In genomic region chr6:149734915-149735314, GRCh38 we compare ENCODE assay signal across 2 cellular contexts.
TF ChIP-seq lines count a peak whose summit lies in the region.

No MANE protein-coding gene starts in this region.

TF ChIP-seq in HepG2, 621 proteins besides CTCF, POLR2A, EP300 and RAD21:
- TF ChIP-seq ZNF121 (CRISPR knock-in tag; IDR thresholded peaks at IDR 0.05) (peak; percentile 89), EZH2 (conservative IDR thresholded peaks at IDR 0.05; ENCODE audit: low read depth, low read length) (no peak)

TF ChIP-seq in WTC11, 78 proteins besides CTCF, POLR2A, EP300 and RAD21:
- TF ChIP-seq GRHL2 (CRISPR knock-in tag; IDR thresholded peaks at IDR 0.05; ENCODE audit: insufficient replicate concordance, severe bottlenecking) (no peak), ZNF121 (CRISPR knock-in tag; IDR thresholded peaks at IDR 0.05) (peak; percentile 54; the same call in 1 of the 2 replicates)
TF ChIP-seq in WTC11: peak in this region for 1.
